Comparison of ENCODE assay signal across 14 cellular contexts in the genomic region with DNA sequence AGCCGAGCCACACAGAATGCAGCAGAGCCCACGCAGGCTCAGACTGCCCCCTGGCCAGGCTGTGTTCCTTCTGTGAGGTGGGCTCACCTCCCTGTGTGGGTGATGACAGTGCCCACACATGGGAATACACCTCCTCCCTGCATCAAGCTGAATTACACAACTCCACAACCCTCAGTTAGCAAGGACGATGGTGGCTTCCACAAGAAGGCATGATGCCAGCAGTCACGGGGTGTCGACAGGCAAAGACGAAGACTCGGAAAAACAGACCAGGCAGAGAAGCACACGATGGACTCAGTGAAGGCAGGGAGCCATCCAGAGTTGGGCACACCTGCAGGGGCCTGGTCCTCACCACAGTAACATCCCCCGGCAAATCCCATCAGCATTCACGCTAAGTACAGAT. TPM values are rescaled to one million over a fixed set of nuclear protein-coding genes. Genes with fewer than 3 reads are reported as not detected.
DNase-seq lines count a peak whose midpoint lies in the region; ATAC-seq and TF ChIP-seq lines count a peak whose summit lies in the region.
"Had no signal": no experiment of that assay in that cellular context is flagged by ENCODE, and none has a peak within 500 bp of the region (broad histone marks: within the 10 kb centered on the region; RNA-seq: fewer than 3 reads in every experiment).

No MANE protein-coding gene starts in this region.

- peaks cover 21% of the 10 kb centered on the region for H3K4me1 ChIP-seq in IMR-90 (ENCODE audit: control insufficient read depth, insufficient read depth, low read length)

- H2AK9ac ChIP-seq in IMR-90 (replicated peaks; ENCODE audit: low read depth, low read length, poor library complexity): peak overlapping the region; percentile 33

- H3K27ac ChIP-seq in IMR-90 (ENCODE audit: insufficient read depth, low read length): peak overlapping the region; percentile 4; the same call in 1 of the 2 replicates

- H3K18ac ChIP-seq in IMR-90 (ENCODE audit: low read depth, low read length): no peak overlapping the region

- no peak for DNase-seq in IMR-90
- peak; percentile 48 for DNase-seq in fibroblast of gingiva (ENCODE audit: low read depth)
- DNase-seq in iris pigment epithelial cell (ENCODE audit: low read depth): peak; percentile 41
- peak; percentile 62 for DNase-seq in superior temporal gyrus (ENCODE audit: extremely low spot score)
- no peak for DNase-seq in stimulated activated CD4-positive, alpha-beta T cell treated with anti-CD3 and anti-CD28 coated beads, Interleukin-2, amount 100 ng/mL, for 24 hours
- no peak for DNase-seq in stimulated activated CD4-positive, alpha-beta T cell treated with anti-CD3 and anti-CD28 coated beads, Interleukin-12 subunit alpha, Interleukin-12 subunit beta, amount 100 ng/mL, for 4 hours
- DNase-seq: brain microvascular endothelial cell, NCI-H2107, NCI-H82, retina, T-cell had no signal

- peak overlapping the region; percentile 26; the same call in 1 of the 2 replicates for H2BK120ac ChIP-seq in IMR-90 (ENCODE audit: low read depth, low read length)

- peak overlapping the region; percentile 52; the same call in 1 of the 2 replicates for H3K4ac ChIP-seq in IMR-90 (ENCODE audit: low read depth, low read length)

- peak overlapping the region; percentile 29; the same call in 1 of the 2 replicates for H2AK5ac ChIP-seq in IMR-90 (ENCODE audit: low read depth, low read length)

- H3K4me3 ChIP-seq in IMR-90 (ENCODE audit: insufficient read depth, low read depth, low read length): no peak overlapping the region

- intact Hi-C loops in IMR-90 (cut with micrococcal nuclease): loop anchor here (2.0 kb wide), 1 partner anchor 55 kb away; no protein-coding TSS in a partner anchor

- H3K27me3 ChIP-seq in IMR-90 (ENCODE audit: control insufficient read depth, insufficient read depth, low read length): no peaks in the 10 kb centered on the region
- H3K27me3 ChIP-seq: brain microvascular endothelial cell had no signal

- no peaks in the 10 kb centered on the region for H3K9me3 ChIP-seq in IMR-90 (ENCODE audit: control insufficient read depth, insufficient read depth, low read length)

- peaks cover 30% of the 10 kb centered on the region for H4K20me1 ChIP-seq in IMR-90 (ENCODE audit: insufficient read depth, low read length)

- no peak overlapping the region for H3K4me2 ChIP-seq in IMR-90 (ENCODE audit: low read depth, low read length)

- peaks cover 36% of the 10 kb centered on the region for H3K36me3 ChIP-seq in IMR-90 (ENCODE audit: control insufficient read depth, insufficient read depth, low read length)

- ATAC-seq in IMR-90 (ENCODE audit: low read depth): no peak
- no peak for ATAC-seq in GM18511 (IDR thresholded peaks at IDR 0.05; ENCODE audit: unreplicated experiment)
- ATAC-seq: HepG2, T-cell had no signal

- peaks cover 18 to 67% of the 10 kb centered on the region in 2 experiments for H3K79me1 ChIP-seq in IMR-90 (ENCODE audit: low read depth in 1 of 2, low read length in 2 of 2)

- H4K5ac ChIP-seq in IMR-90 (ENCODE audit: low read depth, low read length): no peak overlapping the region

- no peak overlapping the region for H2BK15ac ChIP-seq in IMR-90 (ENCODE audit: low read depth, low read length)

- no peak for TF ChIP-seq CTCF in IMR-90 (conservative IDR thresholded peaks at IDR 0.05; ENCODE audit: low read depth, low read length)

- CTCF ChIA-PET in IMR-90 (lab: Yijun Ruan, JAX): no interaction called here

- POLR2A ChIA-PET in IMR-90 (lab: Charles Lee; ENCODE audit: unreplicated experiment): no interaction called here

- in situ Hi-C loops in IMR-90 (cut with MboI; ENCODE audit: low sequenced_read_pairs): no loop called here

- no peak overlapping the region for H3K56ac ChIP-seq in IMR-90 (ENCODE audit: extremely low read depth, insufficient read depth, low read length)

- H3K9me1 ChIP-seq in IMR-90 (ENCODE audit: insufficient read depth, low read length): peaks cover 18% of the 10 kb centered on the region

- no peak overlapping the region for H2AFZ ChIP-seq in IMR-90 (replicated peaks; ENCODE audit: low read length, poor library complexity)

- H4K8ac ChIP-seq in IMR-90 (ENCODE audit: low read depth in 2 of 2, low read length in 2 of 2): peak overlapping the region in 1 of 2 experiments; percentile 58; a peak in 1 of 4 replicates

- BruUV-seq in IMR-90 (replicated peaks; lab: Mats Ljungman, UMichigan): no TSS peak

- dilution Hi-C loops in IMR-90 (cut with HindIII; ENCODE audit: low sequenced_read_pairs, unreplicated experiment): no loop called here

- H3K14ac ChIP-seq in IMR-90 (replicated peaks; ENCODE audit: low read depth, low read length): no peak overlapping the region; the same call in 1 of the 2 replicates

- TF ChIP-seq RAD21 in IMR-90 (IDR thresholded peaks at IDR 0.05; ENCODE audit: low read length): no peak

- no peak overlapping the region for H3K9ac ChIP-seq in IMR-90 (ENCODE audit: low read depth, low read length)

- no peak overlapping the region for H2BK20ac ChIP-seq in IMR-90 (ENCODE audit: low read depth, low read length)

- peak overlapping the region; percentile 1; the same call in 1 of the 2 replicates for H4K91ac ChIP-seq in IMR-90 (ENCODE audit: insufficient read depth, low read depth, low read length)

- peak overlapping the region; percentile 42; the same call in 1 of the 2 replicates for H3K23ac ChIP-seq in IMR-90 (ENCODE audit: low read depth, low read length)

- H2BK5ac ChIP-seq in IMR-90 (ENCODE audit: low read depth, low read length, poor library complexity, severe bottlenecking): no peak overlapping the region

- TF ChIP-seq POLR2A in IMR-90 (IDR thresholded peaks at IDR 0.05; ENCODE audit: low read depth, low read length): no peak

- 66% methylated on average over 5 of the region's 10 CpGs; no CpG with 5 or more reads in 1 of the 2 experiments for WGBS in IMR-90 (ENCODE audit: extremely low coverage in 2 of 2, insufficient read length in 1 of 2), 2 experiments

TF ChIP-seq in IMR-90, 13 proteins besides CTCF, POLR2A, EP300 and RAD21:
- TF ChIP-seq MAFK (IDR thresholded peaks at IDR 0.05; ENCODE audit: low read depth, low read length): no peak
- TF ChIP-seq USF2 (IDR thresholded peaks at IDR 0.05; ENCODE audit: low read depth, low read length): no peak
- TF ChIP-seq CEBPB (IDR thresholded peaks at IDR 0.05; ENCODE audit: low read depth, low read length): no peak
- TF ChIP-seq, protein P1, sequence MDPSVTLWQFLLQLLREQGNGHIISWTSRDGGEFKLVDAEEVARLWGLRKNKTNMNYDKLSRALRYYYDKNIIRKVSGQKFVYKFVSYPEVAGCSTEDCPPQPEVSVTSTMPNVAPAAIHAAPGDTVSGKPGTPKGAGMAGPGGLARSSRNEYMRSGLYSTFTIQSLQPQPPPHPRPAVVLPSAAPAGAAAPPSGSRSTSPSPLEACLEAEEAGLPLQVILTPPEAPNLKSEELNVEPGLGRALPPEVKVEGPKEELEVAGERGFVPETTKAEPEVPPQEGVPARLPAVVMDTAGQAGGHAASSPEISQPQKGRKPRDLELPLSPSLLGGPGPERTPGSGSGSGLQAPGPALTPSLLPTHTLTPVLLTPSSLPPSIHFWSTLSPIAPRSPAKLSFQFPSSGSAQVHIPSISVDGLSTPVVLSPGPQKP (IDR thresholded peaks at IDR 0.05; ENCODE audit: borderline replicate concordance, low read depth, low read length): no peak
- TF ChIP-seq RFX5 (IDR thresholded peaks at IDR 0.05; ENCODE audit: low read depth, low read length): no peak
- TF ChIP-seq BHLHE40 (IDR thresholded peaks at IDR 0.05; ENCODE audit: low read depth, low read length): no peak
- TF ChIP-seq FOS (IDR thresholded peaks at IDR 0.05; ENCODE audit: low read depth, low read length): no peak
- TF ChIP-seq MXI1 (IDR thresholded peaks at IDR 0.05; ENCODE audit: borderline replicate concordance, low read depth, low read length): no peak
- no peak for TF ChIP-seq CHD1 (IDR thresholded peaks at IDR 0.05; ENCODE audit: low read depth, low read length)
- no peak for TF ChIP-seq RCOR1 (IDR thresholded peaks at IDR 0.05; ENCODE audit: insufficient replicate concordance, low read length)
- no peak for TF ChIP-seq NFE2L2 (IDR thresholded peaks at IDR 0.05; ENCODE audit: low read depth, low read length)
- TF ChIP-seq SMC3 (IDR thresholded peaks at IDR 0.05; ENCODE audit: low read depth, low read length): no peak
- no peak for TF ChIP-seq MAZ (IDR thresholded peaks at IDR 0.05; ENCODE audit: borderline replicate concordance, low read depth, low read length)

RNA-seq across cellular contexts. Expression of gene LETM1, which starts 12.1 kb away (rescaled TPM):
- 49.3 and 68.0 TPM in 2 replicates for total RNA-seq in IMR-90 (2012; rRNA removed)
- 25.0 and 28.2 TPM in 2 replicates for polyA plus RNA-seq in IMR-90 (2012; rRNA removed)
- 14.8 and 16.4 TPM in 2 replicates for polyA plus RNA-seq in IMR-90 (2012; cell fraction: cytosol; rRNA removed)
- polyA plus RNA-seq in IMR-90 (2012; cell fraction: nucleus; rRNA removed; ENCODE audit: low replicate concordance): 60.7 and 127 TPM in 2 replicates

RNA-seq across cellular contexts. Expression of gene NSD2, which starts 27.3 kb away (rescaled TPM):
- total RNA-seq in IMR-90 (2012; rRNA removed): 62.2 and 68.1 TPM in 2 replicates
- polyA plus RNA-seq in IMR-90 (2012; rRNA removed): 29.4 and 35.9 TPM in 2 replicates
- 16.7 and 21.3 TPM in 2 replicates for polyA plus RNA-seq in IMR-90 (2012; cell fraction: cytosol; rRNA removed)
- 73.1 and 75.4 TPM in 2 replicates for polyA plus RNA-seq in IMR-90 (2012; cell fraction: nucleus; rRNA removed; ENCODE audit: low replicate concordance)

RNA-seq across cellular contexts. Expression of gene FGFR3, which starts 50.8 kb away (rescaled TPM):
- 0.18 and 0.28 TPM in 2 replicates for total RNA-seq in IMR-90 (2012; rRNA removed)
- 0.67 and 0.93 TPM in 2 replicates for polyA plus RNA-seq in IMR-90 (2012; rRNA removed)
- polyA plus RNA-seq in IMR-90 (2012; cell fraction: cytosol; rRNA removed): 0.34 and 0.74 TPM in 2 replicates
- polyA plus RNA-seq in IMR-90 (2012; cell fraction: nucleus; rRNA removed; ENCODE audit: low replicate concordance): 0.93 and 4.6 TPM in 2 replicates
- total RNA-seq: myocyte had no signal

Comparison
In these comparisons a context has a peak if more than half of its experiments do, and no peak if none do; other contexts are left out.
1. DNase-seq: peak in fibroblast of gingiva (single experiment), iris pigment epithelial cell (single experiment) and superior temporal gyrus (single experiment); none in IMR-90 (single experiment), stimulated activated CD4-positive, alpha-beta T cell treated with anti-CD3 and anti-CD28 coated beads, Interleukin-2, amount 100 ng/mL, for 24 hours (0 of 2) and stimulated activated CD4-positive, alpha-beta T cell treated with anti-CD3 and anti-CD28 coated beads, Interleukin-12 subunit alpha, Interleukin-12 subunit beta, amount 100 ng/mL, for 4 hours (single experiment).